ENCODE assay signal across 11 cellular contexts in genomic region chr7:112001089-112001826, GRCh38.
A peak's percentile ranks its signal among the peaks of the same experiment; 100 is the strongest.
DNase-seq lines count a peak whose midpoint lies in the region; ATAC-seq and TF ChIP-seq lines count a peak whose summit lies in the region.
"Had no signal": no experiment of that assay in that cellular context is flagged by ENCODE, and none has a peak within 500 bp of the region (broad histone marks: within the 10 kb centered on the region; RNA-seq: fewer than 3 reads in every experiment).

No MANE protein-coding gene starts in this region.

- intact Hi-C loops in esophagus squamous epithelium (cut with DNase I) = no loop called here

- in situ Hi-C loops in astrocyte of the spinal cord (cut with HindIII; ENCODE audit: low sequenced_read_pairs) = no loop called here

- H3K4me3 ChIP-seq in astrocyte of the spinal cord (ENCODE audit: low read depth, low read length) = no peak overlapping the region
- H3K4me3 ChIP-seq in esophagus squamous epithelium = no peak overlapping the region

- 46 to 52% methylated on average over 6 of the region's 6 CpGs for WGBS in esophagus squamous epithelium, 2 donors

- H3K9me3 ChIP-seq in esophagus squamous epithelium = no peaks in the 10 kb centered on the region

- ATAC-seq in GM18502 (IDR thresholded peaks at IDR 0.05; ENCODE audit: poor library complexity, unreplicated experiment) (no peak), HG03097 (IDR thresholded peaks at IDR 0.05; ENCODE audit: low FRiP score, unreplicated experiment) (no peak), GM21825 (IDR thresholded peaks at IDR 0.05; ENCODE audit: unreplicated experiment) (no peak)

- no peaks in the 10 kb centered on the region for H3K27me3 ChIP-seq in esophagus squamous epithelium

- peaks cover 0 to 10% (median 6%) of the 10 kb centered on the region in 3 donors for H3K4me1 ChIP-seq in esophagus squamous epithelium
- H3K4me1 ChIP-seq: parathyroid adenoma had no signal

- peaks cover 0 to 7% (median 0%) of the 10 kb centered on the region in 3 donors for H3K36me3 ChIP-seq in esophagus squamous epithelium

- TF ChIP-seq POLR2A in esophagus squamous epithelium (IDR thresholded peaks at IDR 0.05) = no peak

- peak; percentile 89 for DNase-seq in A172 (ENCODE audit: low spot score)
- DNase-seq in HT1080 (ENCODE audit: low read depth) = peak; percentile 96
- peak; percentile 88 for DNase-seq in astrocyte of the spinal cord (ENCODE audit: low read depth, low spot score)
- peak; percentile 87 for DNase-seq in kidney glomerular epithelial cell (lab: John Stamatoyannopoulos, UW)
- DNase-seq in esophagus squamous epithelium (lab: John Stamatoyannopoulos, UW) = no peak
- DNase-seq: activated naive CD4-positive, alpha-beta T cell treated with anti-CD3 and anti-CD28 coated beads, Interleukin-2, amount 10 ng/mL, durations not matched to agents 7 days and 5 days; NCI-H748 treated with DMSO at 0.1 percent for 48 hours had no signal

- peak overlapping the region in 1 of 4 donors; percentile 36 for H3K27ac ChIP-seq in esophagus squamous epithelium
- H3K27ac ChIP-seq: parathyroid adenoma had no signal

- TF ChIP-seq CTCF in astrocyte of the spinal cord (IDR thresholded peaks at IDR 0.05; ENCODE audit: low read depth, low read length) = no peak
- no peak for TF ChIP-seq CTCF in esophagus squamous epithelium (IDR thresholded peaks at IDR 0.05)
